In genomic region chr6:11601776-11602605, GRCh38 we compare ENCODE assay signal across 26 cellular contexts.
DNase-seq lines count a peak whose midpoint lies in the region; ATAC-seq and TF ChIP-seq lines count a peak whose summit lies in the region.
"Had no signal": no experiment of that assay in that cellular context is flagged by ENCODE, and none has a peak within 500 bp of the region (broad histone marks: within the 10 kb centered on the region; RNA-seq: fewer than 3 reads in every experiment).

No MANE protein-coding gene starts in this region.

- H2BK12ac ChIP-seq in mesenchymal stem cell (ENCODE audit: low read length in 2 of 2) = no peak overlapping the region

- intact Hi-C loops in Calu3 (cut with micrococcal nuclease; ENCODE audit: unreplicated experiment) = no loop called here

- ATAC-seq in GM21723 (IDR thresholded peaks at IDR 0.05; ENCODE audit: unreplicated experiment) (no peak), GM18867 (IDR thresholded peaks at IDR 0.05; ENCODE audit: unreplicated experiment) (no peak)
- ATAC-seq: activated naive CD4-positive, alpha-beta T cell treated with anti-CD3 and anti-CD28 coated beads, Interleukin-2, amount 50 U/mL, for 72 hours; naive thymus-derived CD8-positive, alpha-beta T cell; psoas muscle; T-cell had no signal

- WGBS in mesenchymal stem cell = 72% methylated on average over 5 of the region's 7 CpGs
- WGBS in SK-N-SH (ENCODE audit: low lambda C conversion rate) = 82% methylated on average over 7 of the region's 7 CpGs

- no peaks in the 10 kb centered on the region for H3K9me2 ChIP-seq in SK-N-SH

- H3K18ac ChIP-seq in mesenchymal stem cell (ENCODE audit: low read depth in 1 of 2, low read length in 2 of 2) = no peak overlapping the region

- H4K91ac ChIP-seq in mesenchymal stem cell (ENCODE audit: low read length) = no peak overlapping the region

- no peaks in the 10 kb centered on the region for H4K20me1 ChIP-seq in SK-N-SH (ENCODE audit: insufficient read depth)

- H2AFZ ChIP-seq in mesenchymal stem cell (ENCODE audit: low read depth, low read length) (no peak overlapping the region), SK-N-SH (ENCODE audit: low read depth) (no peak overlapping the region)

- H3K4me3 ChIP-seq in epithelial cell of esophagus (ENCODE audit: low read length) = no peak overlapping the region
- H3K4me3 ChIP-seq in mesenchymal stem cell (ENCODE audit: insufficient read depth in 1 of 2, low read depth in 1 of 2, low read length in 2 of 2) = no peak overlapping the region
- no peak overlapping the region for H3K4me3 ChIP-seq in SK-N-SH (ENCODE audit: low read depth in 2 of 2, low read length in 1 of 2)
- H3K4me3 ChIP-seq: psoas muscle, SJCRH30, thyroid gland had no signal

- H3K23ac ChIP-seq in mesenchymal stem cell (ENCODE audit: low read length in 2 of 2) = no peak overlapping the region

- H2BK5ac ChIP-seq in mesenchymal stem cell (ENCODE audit: low read depth, low read length, poor library complexity, severe bottlenecking) = no peak overlapping the region

- no peaks in the 10 kb centered on the region for H3F3A ChIP-seq in SK-N-SH (replicated peaks; ENCODE audit: insufficient read depth)

- H3K4me1 ChIP-seq in mesenchymal stem cell (ENCODE audit: control insufficient read depth, insufficient read depth, low read depth, low read length) (peaks cover 4% of the 10 kb centered on the region), SK-N-SH (ENCODE audit: control insufficient read depth in 1 of 2, insufficient read depth in 2 of 2, low read depth in 1 of 2, low read length in 1 of 2) (no peaks in the 10 kb centered on the region; a peak in 1 of 4 replicates)
- H3K4me1 ChIP-seq: SJCRH30 had no signal

- H2BK15ac ChIP-seq in mesenchymal stem cell (ENCODE audit: low read depth, poor library complexity, severe bottlenecking) = no peak overlapping the region

- BruUV-seq in Calu3 (replicated peaks; lab: Mats Ljungman, UMichigan) = no TSS peak

- TF ChIP-seq CTCF in Calu3 (IDR thresholded peaks at IDR 0.05; ENCODE audit: unreplicated experiment) (no peak), epithelial cell of esophagus (IDR thresholded peaks at IDR 0.05; ENCODE audit: insufficient read depth, low read depth, low read length, missing control alignments) (no peak), SK-N-SH (IDR thresholded peaks at IDR 0.05) (no peak)

- no peaks in the 10 kb centered on the region for H3K79me2 ChIP-seq in SK-N-SH (ENCODE audit: insufficient read depth)

- POLR2A ChIA-PET in SK-N-SH (lab: Yijun Ruan, JAX) = no interaction called here

- H3K9me3 ChIP-seq in mesenchymal stem cell (ENCODE audit: control insufficient read depth, low read length) = no peaks in the 10 kb centered on the region
- no peaks in the 10 kb centered on the region for H3K9me3 ChIP-seq in SK-N-SH
- H3K9me3 ChIP-seq: psoas muscle, SJCRH30, thyroid gland had no signal

- H4K8ac ChIP-seq in mesenchymal stem cell (ENCODE audit: low read length) = no peak overlapping the region

- H3K36me3 ChIP-seq in mesenchymal stem cell (ENCODE audit: control insufficient read depth in 1 of 2, insufficient read depth in 2 of 2, low read depth in 1 of 2, low read length in 2 of 2) (no peaks in the 10 kb centered on the region), SK-N-SH (replicated peaks in 1 of 2; ENCODE audit: control insufficient read depth in 1 of 2, insufficient read depth in 2 of 2, low read length in 1 of 2) (no peaks in the 10 kb centered on the region)
- H3K36me3 ChIP-seq: SJCRH30, thyroid gland had no signal

- H2AK5ac ChIP-seq in mesenchymal stem cell (ENCODE audit: low read length, severe bottlenecking) = peak overlapping the region; percentile 21

- H3K9ac ChIP-seq in mesenchymal stem cell (ENCODE audit: low read length) (no peak overlapping the region), SK-N-SH (no peak overlapping the region)

- H3K27ac Mint-ChIP-seq in Calu3 (ENCODE audit: unreplicated experiment) = peak overlapping the region; percentile 65
- H3K27ac Mint-ChIP-seq: activated CD4-positive, alpha-beta T cell treated with anti-CD3 and anti-CD28 coated beads, Interleukin-2, amount 10 ng/mL, durations not matched to agents 24 days and 14 days; CD8-positive, alpha-beta memory T cell; IgD-negative memory B cell; T-cell had no signal

- no peak overlapping the region for H3K4me2 ChIP-seq in mesenchymal stem cell (ENCODE audit: low read length, poor library complexity, severe bottlenecking)
- no peak overlapping the region for H3K4me2 ChIP-seq in SK-N-SH

- H3K36me3 Mint-ChIP-seq in Calu3 (ENCODE audit: insufficient read depth, unreplicated experiment) = peaks cover 5% of the 10 kb centered on the region
- H3K36me3 Mint-ChIP-seq: activated naive CD4-positive, alpha-beta T cell treated with anti-CD3 and anti-CD28 coated beads, Interleukin-2, amount 50 U/mL, for 72 hours; CD8-positive, alpha-beta memory T cell; IgD-negative memory B cell; naive thymus-derived CD8-positive, alpha-beta T cell; T-cell had no signal

- CTCF ChIA-PET in Calu3 (lab: Charles Lee) = no interaction called here
- CTCF ChIA-PET in SK-N-SH (lab: Yijun Ruan, JAX) = no interaction called here

- H3K27me3 Mint-ChIP-seq in Calu3 (ENCODE audit: unreplicated experiment) = no peaks in the 10 kb centered on the region

- no peak overlapping the region for H3K27ac ChIP-seq in mesenchymal stem cell (ENCODE audit: low read length, poor library complexity, severe bottlenecking)
- no peak overlapping the region for H3K27ac ChIP-seq in SK-N-SH (ENCODE audit: low read depth in 2 of 2, low read length in 1 of 2)
- H3K27ac ChIP-seq: psoas muscle, SJCRH30, thyroid gland had no signal

- no peak for TF ChIP-seq EP300 in SK-N-SH (IDR thresholded peaks at IDR 0.05; ENCODE audit: borderline replicate concordance in 1 of 2, low read depth in 1 of 2, low read length in 1 of 2)

- TF ChIP-seq RAD21 in SK-N-SH (IDR thresholded peaks at IDR 0.05; ENCODE audit: low read length) = no peak

- H3K4me3 Mint-ChIP-seq in Calu3 (ENCODE audit: low read depth, unreplicated experiment) = peak overlapping the region; percentile 31
- H3K4me3 Mint-ChIP-seq: activated CD4-positive, alpha-beta T cell treated with anti-CD3 and anti-CD28 coated beads, Interleukin-2, amount 10 ng/mL, durations not matched to agents 24 days and 14 days; CD8-positive, alpha-beta memory T cell; IgD-negative memory B cell; naive thymus-derived CD8-positive, alpha-beta T cell; T-cell had no signal

- peaks cover 0 to 4% of the 10 kb centered on the region in 2 experiments for H3K27me3 ChIP-seq in mesenchymal stem cell (ENCODE audit: control insufficient read depth in 1 of 2, insufficient read depth in 1 of 2, low read length in 2 of 2)
- H3K27me3 ChIP-seq in SK-N-SH (ENCODE audit: insufficient read depth) = no peaks in the 10 kb centered on the region
- H3K27me3 ChIP-seq: SJCRH30, thyroid gland had no signal

- peaks cover 4% of the 10 kb centered on the region for H3K9me3 Mint-ChIP-seq in Calu3 (ENCODE audit: low read depth, unreplicated experiment)
- H3K9me3 Mint-ChIP-seq: activated CD4-positive, alpha-beta T cell treated with anti-CD3 and anti-CD28 coated beads, Interleukin-2, amount 10 ng/mL, durations not matched to agents 24 days and 14 days; activated naive CD4-positive, alpha-beta T cell treated with anti-CD3 and anti-CD28 coated beads, Interleukin-2, amount 50 U/mL, for 72 hours; naive thymus-derived CD8-positive, alpha-beta T cell; T-cell had no signal

- peaks cover 2% of the 10 kb centered on the region for H3K79me1 ChIP-seq in mesenchymal stem cell (replicated peaks; ENCODE audit: low read length, poor library complexity, severe bottlenecking)

- DNase-seq in Calu3 (peak; percentile 35), M059J (ENCODE audit: low read depth) (peak; percentile 68), epithelial cell of esophagus (ENCODE audit: low read depth) (peak; percentile 41), mesenchymal stem cell (no peak), SK-N-SH (no peak), DMS53 treated with DMSO at 0.1 percent for 48 hours (lab: John Stamatoyannopoulos, UW; ENCODE audit: unreplicated experiment) (no peak)
- DNase-seq: ACHN; activated CD4-positive, alpha-beta T cell treated with anti-CD3 and anti-CD28 coated beads, Interleukin-2, amount 10 ng/mL, durations not matched to agents 24 days and 14 days; activated CD8-positive, alpha-beta memory T cell treated with anti-CD3 and anti-CD28 coated beads for 24 hours; activated effector memory CD4-positive, alpha-beta T cell treated with Interleukin-2 at 50 U/mL for 16 hours; amygdala; CD8-positive, alpha-beta memory T cell; glutamatergic neuron; naive thymus-derived CD8-positive, alpha-beta T cell; NCI-H2107; NCI-H345; NCI-H748 treated with DMSO at 0.1 percent for 48 hours; psoas muscle; SJCRH30; stimulated activated CD4-positive, alpha-beta T cell treated with anti-CD3 and anti-CD28 coated beads, Interleukin-4, amount 100 ng/mL, for 1 hour; T-cell; thyroid gland had no signal

- H3K4me1 Mint-ChIP-seq in Calu3 (ENCODE audit: low read depth, unreplicated experiment) = peaks cover 49% of the 10 kb centered on the region
- H3K4me1 Mint-ChIP-seq: activated CD4-positive, alpha-beta T cell treated with anti-CD3 and anti-CD28 coated beads, Interleukin-2, amount 10 ng/mL, durations not matched to agents 24 days and 14 days; CD8-positive, alpha-beta memory T cell had no signal

- H3K14ac ChIP-seq in mesenchymal stem cell (ENCODE audit: low read length in 2 of 2) = no peak overlapping the region

- H2BK120ac ChIP-seq in mesenchymal stem cell (ENCODE audit: low read depth, low read length) = no peak overlapping the region

- H3K4ac ChIP-seq in mesenchymal stem cell (ENCODE audit: low read depth in 1 of 2, low read length in 2 of 2) = peak overlapping the region in 1 of 2 experiments; percentile 47

TF ChIP-seq in SK-N-SH, 30 proteins besides CTCF, POLR2A, EP300 and RAD21 (continues in another document):
- TF ChIP-seq FOXM1 (IDR thresholded peaks at IDR 0.05; ENCODE audit: low read depth) (no peak), GATA2 (CRISPR knock-in tag; IDR thresholded peaks at IDR 0.05) (no peak), IRF3 (IDR thresholded peaks at IDR 0.05; ENCODE audit: low read depth, low read length) (no peak), TAF1 (IDR thresholded peaks at IDR 0.05; ENCODE audit: borderline replicate concordance, low read depth, low read length) (no peak)

Comparison
In these comparisons a context has a peak if more than half of its experiments do, and no peak if none do; other contexts are left out.
1. DNase-seq: peak in Calu3 (single experiment), M059J (single experiment) and epithelial cell of esophagus (single experiment); none in mesenchymal stem cell (single experiment), SK-N-SH (single experiment) and DMS53 treated with DMSO at 0.1 percent for 48 hours (single experiment).